8 cellular contexts compared by ENCODE assay signal in genomic region chr14:70601162-70601561, GRCh38. TPM values are rescaled to one million over a fixed set of nuclear protein-coding genes. Genes with fewer than 3 reads are reported as not detected.
DNase-seq lines count a peak whose midpoint lies in the region; ATAC-seq, FAIRE-seq and TF ChIP-seq lines count a peak whose summit lies in the region.

No MANE protein-coding gene starts in this region.

- 21% methylated on average over 3 of the region's 3 CpGs for WGBS in A549 (ENCODE audit: missing lambda C conversion rate)
- WGBS in K562 (ENCODE audit: insufficient coverage, low coverage, missing lambda C conversion rate): 47% methylated on average over 3 of the region's 3 CpGs
- WGBS in mesenchymal stem cell: 93% methylated on average over 2 of the region's 3 CpGs

- H3K14ac ChIP-seq in mesenchymal stem cell (ENCODE audit: low read length in 2 of 2): no peak overlapping the region

- no peak for TF ChIP-seq RAD21 in A549 (conservative IDR thresholded peaks at IDR 0.05 in 1 of 2, IDR thresholded peaks at IDR 0.05 in 1 of 2)
- no peak for TF ChIP-seq RAD21 in K562 (CRISPR knock-in tag; conservative IDR thresholded peaks at IDR 0.05 in 1 of 2, IDR thresholded peaks at IDR 0.05 in 1 of 2)

- H3K9me3 ChIP-seq in A549 (no peaks in the 10 kb centered on the region), HEK293 (ENCODE audit: control insufficient read depth, insufficient read depth, low read depth, low read length) (no peaks in the 10 kb centered on the region), K562 (replicated peaks; ENCODE audit: control insufficient read depth, insufficient read depth, low read depth, low read length) (no peaks in the 10 kb centered on the region), mesenchymal stem cell (ENCODE audit: control insufficient read depth, low read length) (no peaks in the 10 kb centered on the region)

- H4K91ac ChIP-seq in mesenchymal stem cell (ENCODE audit: low read length): no peak overlapping the region

- H3K27ac ChIP-seq in A549: peak overlapping the region; percentile 93 to 96
- 0 out of 2 replicates have a peak overlapping the region, but pooled peaks have one; percentile 37 for H3K27ac ChIP-seq in HEK293 (ENCODE audit: extremely low read depth, low read depth, low read length)
- H3K27ac ChIP-seq in K562 (ENCODE audit: extremely low read depth, low read depth, low read length): 0 out of 3 replicates have a peak overlapping the region, but pooled peaks have one; percentile 47
- peak overlapping the region; percentile 90 for H3K27ac ChIP-seq in mesenchymal stem cell (ENCODE audit: low read length, poor library complexity, severe bottlenecking)

- POLR2A ChIA-PET in A549 (lab: Yijun Ruan, JAX): interaction anchor here (0.9 kb wide), 1 partner anchor 41 kb away, joined by 3 read pairs; no protein-coding TSS in a partner anchor
- POLR2A ChIA-PET in HEK293 (lab: Yijun Ruan, JAX): no interaction called here
- POLR2A ChIA-PET in K562 (lab: Yijun Ruan, JAX): no interaction called here

- peak in 1 of 2 experiments; percentile 9 for DNase-seq in A549 (ENCODE audit: low read depth in 1 of 2, low spot score in 1 of 2)
- DNase-seq in K562 (ENCODE audit: extremely low read depth in 1 of 4, low spot score in 3 of 4): no peak
- DNase-seq in mesenchymal stem cell: peak; percentile 41
- no peak for DNase-seq in DMS 273 treated with DMSO at 0.1 percent for 48 hours (lab: John Stamatoyannopoulos, UW)
- no peak for DNase-seq in ureter (ENCODE audit: low spot score)
- DNase-seq in NCI-H526 (lab: John Stamatoyannopoulos, UW): no peak

- peaks cover 38% of the 10 kb centered on the region for H3K79me2 ChIP-seq in K562 (ENCODE audit: control insufficient read depth, insufficient read depth, low read length)

- H2BK120ac ChIP-seq in mesenchymal stem cell (ENCODE audit: low read depth, low read length): no peak overlapping the region

- ATAC-seq in A549 (peak in 1 of 2 experiments; percentile 35; a peak in 3 of 6 replicates), K562 (no peak), HG03159 (IDR thresholded peaks at IDR 0.05; ENCODE audit: unreplicated experiment) (no peak)

- TF ChIP-seq CTCF in A549 (IDR thresholded peaks at IDR 0.05) (no peak), HEK293 (tag by site-specific recombination; IDR thresholded peaks at IDR 0.05) (no peak), K562 (IDR thresholded peaks at IDR 0.05 in 2 of 3, conservative IDR thresholded peaks at IDR 0.05 in 1 of 3; ENCODE audit: insufficient read depth in 2 of 3, low read depth in 1 of 3, low read length in 3 of 3) (no peak)

- TF ChIP-seq EP300 in A549 (IDR thresholded peaks at IDR 0.05) (no peak), K562 (IDR thresholded peaks at IDR 0.05; ENCODE audit: low read length) (no peak)

- H3K4me3 ChIP-seq in A549: peak overlapping the region; percentile 99
- H3K4me3 ChIP-seq in HEK293 (ENCODE audit: low read depth, low read length): peak overlapping the region; percentile 41
- H3K4me3 ChIP-seq in K562: peak overlapping the region; percentile 29; the same call in 1 of the 2 replicates
- peak overlapping the region in 1 of 2 experiments; percentile 80 for H3K4me3 ChIP-seq in mesenchymal stem cell (ENCODE audit: insufficient read depth in 1 of 2, low read depth in 1 of 2, low read length in 2 of 2)

- no peak overlapping the region for H2BK5ac ChIP-seq in mesenchymal stem cell (ENCODE audit: low read depth, low read length, poor library complexity, severe bottlenecking)

- H3K27me3 ChIP-seq in K562 (ENCODE audit: control insufficient read depth in 2 of 2, insufficient read depth in 2 of 2, low read length in 2 of 2) (no peaks in the 10 kb centered on the region), mesenchymal stem cell (ENCODE audit: control insufficient read depth in 1 of 2, insufficient read depth in 1 of 2, low read length in 2 of 2) (peaks cover 3% of the 10 kb centered on the region in 2 experiments)

- H3K4me2 ChIP-seq in A549: peak overlapping the region; percentile 71
- H3K4me2 ChIP-seq in K562 (ENCODE audit: insufficient read depth, low read length): peak overlapping the region; percentile 65
- H3K4me2 ChIP-seq in mesenchymal stem cell (ENCODE audit: low read length, poor library complexity, severe bottlenecking): peak overlapping the region; percentile 81

- H3K4me1 ChIP-seq in A549 (peaks cover 14% of the 10 kb centered on the region), HEK293 (ENCODE audit: control insufficient read depth, insufficient read depth, low read length) (peaks cover 8% of the 10 kb centered on the region), K562 (replicated peaks in 1 of 2; ENCODE audit: control insufficient read depth in 2 of 2, insufficient read depth in 2 of 2, low read length in 2 of 2) (no peaks in the 10 kb centered on the region), mesenchymal stem cell (ENCODE audit: control insufficient read depth, insufficient read depth, low read depth, low read length) (no peaks in the 10 kb centered on the region)

- peaks cover 3% of the 10 kb centered on the region for H3K79me1 ChIP-seq in mesenchymal stem cell (replicated peaks; ENCODE audit: low read length, poor library complexity, severe bottlenecking)

- in situ Hi-C loops in K562 (cut with MboI): no loop called here

- H4K8ac ChIP-seq in mesenchymal stem cell (ENCODE audit: low read length): peak overlapping the region; percentile 5

- H2AK5ac ChIP-seq in mesenchymal stem cell (ENCODE audit: low read length, severe bottlenecking): no peak overlapping the region

- CTCF ChIA-PET in A549 (lab: Yijun Ruan, JAX): interaction anchor here (1.2 to 3.5 kb wide), 5 partner anchors 11 to 306 kb away, joined by 3 to 12 read pairs (median 5); partner anchors contain the start of genes MAP3K9 and PCNX1
- CTCF ChIA-PET in HEK293 (lab: Yijun Ruan, JAX): no interaction called here
- CTCF ChIA-PET in K562 (lab: Yijun Ruan, JAX; ENCODE audit: low intra/inter-chr PET ratio): no interaction called here

- H3K23ac ChIP-seq in mesenchymal stem cell (ENCODE audit: low read length in 2 of 2): no peak overlapping the region

- intact Hi-C loops in K562 (cut with micrococcal nuclease): no loop called here

- H2BK15ac ChIP-seq in mesenchymal stem cell (ENCODE audit: low read depth, poor library complexity, severe bottlenecking): no peak overlapping the region

- H3K9ac ChIP-seq in K562 (ENCODE audit: insufficient read depth in 1 of 2, low read depth in 2 of 2, low read length in 2 of 2): no peak overlapping the region; a peak in 1 of 4 replicates
- H3K9ac ChIP-seq in mesenchymal stem cell (ENCODE audit: low read length): peak overlapping the region; percentile 88

- peaks cover 0 to 14% of the 10 kb centered on the region in 2 experiments; a peak in 2 of 3 replicates for H3K36me3 ChIP-seq in HEK293 (ENCODE audit: control insufficient read depth in 2 of 2, insufficient read depth in 1 of 2, low read length in 2 of 2)
- H3K36me3 ChIP-seq in K562 (ENCODE audit: control insufficient read depth, insufficient read depth, low read length): peaks cover 7% of the 10 kb centered on the region; the same call in 1 of the 3 replicates
- peaks cover 0 to 4% of the 10 kb centered on the region in 2 experiments for H3K36me3 ChIP-seq in mesenchymal stem cell (ENCODE audit: control insufficient read depth in 1 of 2, insufficient read depth in 2 of 2, low read depth in 1 of 2, low read length in 2 of 2)

- peak overlapping the region in 1 of 2 experiments; percentile 69 for H3K4ac ChIP-seq in mesenchymal stem cell (ENCODE audit: low read depth in 1 of 2, low read length in 2 of 2)

- FAIRE-seq in A549 (lab: Jason Lieb, UNC) (no peak), K562 (lab: Jason Lieb, UNC) (no peak)

- no peaks in the 10 kb centered on the region; the same call in 1 of the 2 replicates for H4K20me1 ChIP-seq in K562 (replicated peaks; ENCODE audit: control insufficient read depth, insufficient read depth, low read length)

- H2BK12ac ChIP-seq in mesenchymal stem cell (ENCODE audit: low read length in 2 of 2): no peak overlapping the region

- H2AFZ ChIP-seq in K562 (ENCODE audit: low read depth, low read length) (peak overlapping the region; percentile 79), mesenchymal stem cell (ENCODE audit: low read depth, low read length) (no peak overlapping the region)

- no peaks in the 10 kb centered on the region for H3K9me1 ChIP-seq in K562 (ENCODE audit: control insufficient read depth, insufficient read depth, low read length)

- no peak overlapping the region for H3K18ac ChIP-seq in mesenchymal stem cell (ENCODE audit: low read depth in 1 of 2, low read length in 2 of 2)

- TSS peak; percentile 67 for BruUV-seq in K562 (replicated peaks; lab: Mats Ljungman, UMichigan)

- TF ChIP-seq POLR2A in A549 (IDR thresholded peaks at IDR 0.05; ENCODE audit: low read length) (no peak), K562 (conservative IDR thresholded peaks at IDR 0.05) (no peak)

RNA-seq across cellular contexts. Expression of gene MED6, which starts 0.7 kb away (rescaled TPM):
- polyA plus RNA-seq in A549 (2011; rRNA removed): 74.6 and 85.5 TPM in 2 replicates
- polyA plus RNA-seq in A549 (2012; cell fraction: cytosol; rRNA removed): 20.3 and 24.8 TPM in 2 replicates
- 12.0 and 19.3 TPM in 2 replicates for polyA plus RNA-seq in A549 (2012; cell fraction: nucleus; rRNA removed)
- polyA plus RNA-seq in A549 (2017; fragmentation: RNase III; extraction: RNeasy Plus Mini Kit Qiagen cat#74134 plus additional on column Dnase treatment): 45.1 to 53.7 TPM (median 47.5 TPM) in 3 replicates
- polyA minus RNA-seq in A549 (2011; rRNA and poly(A)+ RNA removed): 27.2 TPM in 2 replicates
- total RNA-seq in K562 (2011; cell fraction: chromatin; rRNA removed; ENCODE audit: low replicate concordance): 35.6 and 107 TPM in 2 replicates
- total RNA-seq in K562 (2011; cell fraction: nucleolus; rRNA removed): 20.5 and 23.9 TPM in 2 replicates
- 42.3 and 62.3 TPM in 2 replicates for total RNA-seq in K562 (2011; cell fraction: nucleoplasm; rRNA removed)
- total RNA-seq in K562 (2014; rRNA removed): 16.8 and 16.9 TPM in 2 replicates
- 34.9 and 40.4 TPM in 2 replicates for total RNA-seq in K562 (2014; rRNA removed; fragmentation: Illumina TruSeq; extraction: Trizol)
- total RNA-seq in K562 (2015; rRNA removed; fragmentation: Illumina TruSeq; extraction: Trizol): 28.9 and 31.9 TPM in 2 replicates
- 21.4 and 23.5 TPM in 2 replicates for total RNA-seq in K562 (2021)
- 36.8 and 52.0 TPM in 2 replicates for polyA plus RNA-seq in K562 (2011; rRNA removed)
- 14.3 and 22.6 TPM in 2 replicates for polyA plus RNA-seq in K562 (2011; cell fraction: cytosol; rRNA removed)
- 9.1 and 10.9 TPM in 2 replicates for polyA plus RNA-seq in K562 (2011; cell fraction: nucleus; rRNA removed)
- polyA plus RNA-seq in K562 (2012): 20.5 and 41.6 TPM in 2 replicates
- polyA plus RNA-seq in K562 (2014; fragmentation: Illumina TruSeq; extraction: Trizol): 37.7 and 40.8 TPM in 2 replicates
- polyA plus RNA-seq in K562 (2014; fragmentation: Nextera tagmentation; extraction: Ambion mirVana): 10 to 100 TPM; 21.6 to 28.1 TPM
- 30.4 and 35.3 TPM in 2 replicates for polyA plus RNA-seq in K562 (2014; rRNA removed)
- polyA minus RNA-seq in K562 (2011; rRNA and poly(A)+ RNA removed): 54.6 and 57.9 TPM in 2 replicates
- polyA minus RNA-seq in K562 (2011; cell fraction: cytosol; rRNA and poly(A)+ RNA removed): 7.1 and 11.4 TPM in 2 replicates
- 26.3 and 42.2 TPM in 2 replicates for polyA minus RNA-seq in K562 (2011; cell fraction: nucleus; rRNA and poly(A)+ RNA removed)
- 27.1 TPM for polyA plus RNA-seq in mesenchymal stem cell (2013, experiment 1 of 2)
- polyA plus RNA-seq in mesenchymal stem cell (2013, experiment 2 of 2): 26.5 TPM
- total RNA-seq in ureter: 37.7 TPM

RNA-seq across cellular contexts. Expression of gene TTC9, which starts 40.6 kb away (rescaled TPM):
- polyA plus RNA-seq in A549 (2011; rRNA removed) (2.0 TPM in 2 replicates), A549 (2017; fragmentation: RNase III; extraction: RNeasy Plus Mini Kit Qiagen cat#74134 plus additional on column Dnase treatment) (1.3 to 1.7 TPM (median 1.3 TPM) in 3 replicates), K562 (2011; rRNA removed) (not detected in 2 replicates), K562 (2014; fragmentation: Illumina TruSeq; extraction: Trizol) (not detected in 2 replicates), K562 (2014; fragmentation: Nextera tagmentation; extraction: Ambion mirVana) (not detected), K562 (2014; rRNA removed) (not detected in 2 replicates)
- 0.93 and 1.2 TPM in 2 replicates for polyA plus RNA-seq in A549 (2012; cell fraction: cytosol; rRNA removed)
- 0.83 and 0.86 TPM in 2 replicates for polyA plus RNA-seq in A549 (2012; cell fraction: nucleus; rRNA removed)
- 1.3 and 2.0 TPM in 2 replicates for polyA minus RNA-seq in A549 (2011; rRNA and poly(A)+ RNA removed)
- not detected in 2 replicates for total RNA-seq in K562 (2011; cell fraction: chromatin; rRNA removed; ENCODE audit: low replicate concordance)
- total RNA-seq in K562 (2011; cell fraction: nucleolus; rRNA removed): not detected in 2 replicates
- total RNA-seq in K562 (2011; cell fraction: nucleoplasm; rRNA removed): not detected in 2 replicates
- total RNA-seq in K562 (2014; rRNA removed) (not detected in 2 replicates), K562 (2014; rRNA removed; fragmentation: Illumina TruSeq; extraction: Trizol) (not detected in 2 replicates), K562 (2015; rRNA removed; fragmentation: Illumina TruSeq; extraction: Trizol) (not detected in 2 replicates), K562 (2021) (0.02 and 0.07 TPM in 2 replicates), ureter (7.0 TPM)
- polyA plus RNA-seq in K562 (2011; cell fraction: cytosol; rRNA removed): not detected in 2 replicates
- polyA plus RNA-seq in K562 (2011; cell fraction: nucleus; rRNA removed): not detected in 2 replicates
- not detected in 2 replicates for polyA plus RNA-seq in K562 (2012)
- polyA minus RNA-seq in K562 (2011; rRNA and poly(A)+ RNA removed): not detected in 2 replicates
- not detected in 2 replicates for polyA minus RNA-seq in K562 (2011; cell fraction: cytosol; rRNA and poly(A)+ RNA removed)
- polyA minus RNA-seq in K562 (2011; cell fraction: nucleus; rRNA and poly(A)+ RNA removed): not detected in 2 replicates
- 3.2 TPM for polyA plus RNA-seq in mesenchymal stem cell (2013, experiment 1 of 2)
- 3.4 TPM for polyA plus RNA-seq in mesenchymal stem cell (2013, experiment 2 of 2)

Comparison
In these comparisons a context has a peak if more than half of its experiments do, and no peak if none do; other contexts are left out.
1. H3K27ac ChIP-seq: peak in every context shown above with its lines; median percentile 94 in A549; 90 in mesenchymal stem cell; 47 in K562; 37 in HEK293.